In the genomic region with DNA sequence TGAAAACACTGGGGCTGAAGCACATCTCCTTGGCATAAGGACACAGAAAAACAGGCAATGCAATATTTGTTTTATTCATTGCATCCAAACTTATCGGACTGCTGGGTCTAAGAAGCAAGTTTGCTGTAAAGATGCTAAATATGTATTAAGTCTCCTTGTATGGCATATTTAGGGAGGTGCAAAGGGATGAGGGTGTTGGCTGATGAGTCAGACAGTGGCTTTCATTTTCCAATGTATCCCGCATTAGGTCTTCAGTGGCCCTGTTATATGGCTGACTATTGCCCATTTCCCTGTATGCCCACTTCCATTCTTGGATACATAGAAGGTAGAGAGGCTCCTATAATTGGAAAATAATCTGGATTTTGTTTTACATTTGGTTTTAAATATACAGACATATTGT, we compare ENCODE assay signal across 28 cellular contexts.
A peak's percentile ranks its signal among the peaks of the same experiment; 100 is the strongest.
DNase-seq lines count a peak whose midpoint lies in the region; ATAC-seq, FAIRE-seq and TF ChIP-seq lines count a peak whose summit lies in the region.
"Had no signal": no experiment of that assay in that cellular context is flagged by ENCODE, and none has a peak within 500 bp of the region (broad histone marks: within the 10 kb centered on the region; RNA-seq: fewer than 3 reads in every experiment).

No MANE protein-coding gene starts in this region.

- no peaks in the 10 kb centered on the region for H3K79me2 ChIP-seq in keratinocyte (ENCODE audit: control insufficient read depth, insufficient read depth, low read length)

- H3K27me3 ChIP-seq in adipocyte (replicated peaks; ENCODE audit: control insufficient read depth, insufficient read depth, low read length) (no peaks in the 10 kb centered on the region), keratinocyte (ENCODE audit: control insufficient read depth, extremely low read depth, insufficient read depth, low read length) (no peaks in the 10 kb centered on the region)
- H3K27me3 ChIP-seq: BE2C had no signal

- no peak overlapping the region for H3K4me3 ChIP-seq in adipocyte (ENCODE audit: low read length)
- no peak overlapping the region for H3K4me3 ChIP-seq in keratinocyte (ENCODE audit: control insufficient read depth in 2 of 3, extremely low read depth in 1 of 3, insufficient read depth in 2 of 3, low read depth in 1 of 3, low read length in 3 of 3)
- H3K4me3 ChIP-seq: HAP-1, psoas muscle had no signal

- DNase-seq in A172 (ENCODE audit: low spot score) (peak; percentile 48), HFFc6 (no peak), adipocyte (ENCODE audit: low read depth) (peak; percentile 18), keratinocyte (ENCODE audit: low read depth, low spot score) (no peak), Calu3 (no peak)
- no peak for DNase-seq in stimulated activated CD4-positive, alpha-beta T cell treated with anti-CD3 and anti-CD28 coated beads, Interleukin-15, amount 100 ng/mL, for 24 hours
- DNase-seq: activated CD4-positive, alpha-beta T cell treated with anti-CD3 and anti-CD28 coated beads for 4 hours; activated CD8-positive, alpha-beta memory T cell treated with anti-CD3 and anti-CD28 coated beads, Interleukin-2, amount 10 ng/mL, durations not matched to agents 7 days and 5 days; activated naive CD4-positive, alpha-beta T cell treated with anti-CD3 and anti-CD28 coated beads, Interleukin-2, amount 50 U/mL, for 16 hours; BE2C; cerebellar nuclear complex; DMS79 treated with DMSO at 0.1 percent for 48 hours; hippocampal formation; NCI-H1092; NCI-H2029 treated with DMSO at 0.1 percent for 48 hours; NCI-H345; NCI-H82; psoas muscle; stimulated activated CD4-positive, alpha-beta T cell treated with anti-CD3 and anti-CD28 coated beads, Interleukin-4, amount 100 ng/mL, for 1 hour; stimulated activated naive CD4-positive, alpha-beta T cell; T-helper 1 cell had no signal

- H3K4me2 ChIP-seq in keratinocyte (ENCODE audit: control insufficient read depth, extremely low read depth, insufficient read depth, low read depth, low read length): no peak overlapping the region

- H3K27ac Mint-ChIP-seq in HFFc6 (peak overlapping the region; percentile 80), Calu3 (ENCODE audit: unreplicated experiment) (no peak overlapping the region)
- H3K27ac Mint-ChIP-seq: activated CD8-positive, alpha-beta memory T cell treated with anti-CD3 and anti-CD28 coated beads, Interleukin-2, amount 10 ng/mL, durations not matched to agents 7 days and 5 days had no signal

- no peaks in the 10 kb centered on the region for H4K20me1 ChIP-seq in keratinocyte (ENCODE audit: control insufficient read depth, extremely low read depth, insufficient read depth, low read length)

- H3K4me1 ChIP-seq in adipocyte (ENCODE audit: control insufficient read depth, insufficient read depth, low read length): peaks cover 15% of the 10 kb centered on the region
- H3K4me1 ChIP-seq in keratinocyte (ENCODE audit: control insufficient read depth, extremely low read depth, insufficient read depth, low read length): no peaks in the 10 kb centered on the region
- H3K4me1 ChIP-seq: BE2C, HAP-1, psoas muscle had no signal

- ATAC-seq in GM19397 (IDR thresholded peaks at IDR 0.05; ENCODE audit: unreplicated experiment) (no peak), GM21825 (IDR thresholded peaks at IDR 0.05; ENCODE audit: unreplicated experiment) (no peak)
- ATAC-seq: activated CD8-positive, alpha-beta memory T cell treated with anti-CD3 and anti-CD28 coated beads, Interleukin-2, amount 10 ng/mL, durations not matched to agents 7 days and 5 days; psoas muscle had no signal

- no TSS peak for BruUV-seq in Calu3 (replicated peaks; lab: Mats Ljungman, UMichigan)

- intact Hi-C loops in Calu3 (cut with micrococcal nuclease; ENCODE audit: unreplicated experiment): no loop called here

- peak overlapping the region; percentile 56 for H3K4me3 Mint-ChIP-seq in HFFc6
- no peak overlapping the region for H3K4me3 Mint-ChIP-seq in Calu3 (ENCODE audit: low read depth, unreplicated experiment)
- H3K4me3 Mint-ChIP-seq: activated CD8-positive, alpha-beta memory T cell treated with anti-CD3 and anti-CD28 coated beads, Interleukin-2, amount 10 ng/mL, durations not matched to agents 7 days and 5 days; neural crest cell had no signal

- H3K9ac ChIP-seq in adipocyte (ENCODE audit: low read length) (no peak overlapping the region), keratinocyte (ENCODE audit: control insufficient read depth, extremely low read depth, insufficient read depth, low read length) (no peak overlapping the region)

- H3K9me3 ChIP-seq in adipocyte (ENCODE audit: control insufficient read depth, low read length) (no peaks in the 10 kb centered on the region), keratinocyte (ENCODE audit: control insufficient read depth, low read depth, low read length) (no peaks in the 10 kb centered on the region)
- H3K9me3 ChIP-seq: BE2C, HAP-1, psoas muscle had no signal

- dilution Hi-C loops in keratinocyte (cut with MboI; ENCODE audit: extremely low pct_ligation_motif_present, low sequenced_read_pairs): no loop called here

- H3K4me1 Mint-ChIP-seq in HFFc6 (ENCODE audit: low read depth) (peaks cover 76% of the 10 kb centered on the region), Calu3 (ENCODE audit: low read depth, unreplicated experiment) (peaks cover 11% of the 10 kb centered on the region)
- H3K4me1 Mint-ChIP-seq: neural crest cell had no signal

- H2AFZ ChIP-seq in keratinocyte (ENCODE audit: control insufficient read depth, low read length): no peak overlapping the region

- TF ChIP-seq CTCF in HFFc6 (IDR thresholded peaks at IDR 0.05) (no peak), keratinocyte (optimal IDR thresholded peaks at IDR 0.05 in 1 of 3, IDR thresholded peaks at IDR 0.05 in 1 of 3, conservative IDR thresholded peaks at IDR 0.05 in 1 of 3; ENCODE audit: extremely low read depth in 1 of 3, insufficient read depth in 2 of 3, low read length in 3 of 3) (no peak), Calu3 (IDR thresholded peaks at IDR 0.05; ENCODE audit: unreplicated experiment) (no peak)

- no peaks in the 10 kb centered on the region for H3K9me3 Mint-ChIP-seq in HFFc6
- no peaks in the 10 kb centered on the region for H3K9me3 Mint-ChIP-seq in Calu3 (ENCODE audit: low read depth, unreplicated experiment)
- H3K9me3 Mint-ChIP-seq: neural crest cell had no signal

- peak; percentile 41 for FAIRE-seq in keratinocyte (lab: Jason Lieb, UNC)
- FAIRE-seq: A204.1, frontal cortex, GM19239 had no signal

- H3K27me3 Mint-ChIP-seq in HFFc6 (ENCODE audit: insufficient read depth) (no peaks in the 10 kb centered on the region), Calu3 (ENCODE audit: unreplicated experiment) (no peaks in the 10 kb centered on the region)

- no peaks in the 10 kb centered on the region for H3K9me1 ChIP-seq in keratinocyte (ENCODE audit: control insufficient read depth, extremely low read depth, insufficient read depth, low read length)

- H3K36me3 Mint-ChIP-seq in HFFc6 (ENCODE audit: low read depth) (no peaks in the 10 kb centered on the region), Calu3 (ENCODE audit: insufficient read depth, unreplicated experiment) (no peaks in the 10 kb centered on the region)
- H3K36me3 Mint-ChIP-seq: activated CD8-positive, alpha-beta memory T cell treated with anti-CD3 and anti-CD28 coated beads, Interleukin-2, amount 10 ng/mL, durations not matched to agents 7 days and 5 days had no signal

- no peak overlapping the region for H3K27ac ChIP-seq in keratinocyte (ENCODE audit: control insufficient read depth, insufficient read depth, low read length)
- H3K27ac ChIP-seq: psoas muscle had no signal

- H3K36me3 ChIP-seq in adipocyte (ENCODE audit: control insufficient read depth, insufficient read depth, low read length, severe bottlenecking): no peaks in the 10 kb centered on the region
- no peaks in the 10 kb centered on the region for H3K36me3 ChIP-seq in keratinocyte (ENCODE audit: control insufficient read depth in 2 of 2, extremely low read depth in 1 of 2, insufficient read depth in 2 of 2, low read length in 2 of 2)
- H3K36me3 ChIP-seq: BE2C, HAP-1 had no signal

- CTCF ChIA-PET in Calu3 (lab: Charles Lee): no interaction called here

Comparison
In these comparisons a context has a peak if more than half of its experiments do, and no peak if none do; other contexts are left out.
1. DNase-seq: peak in A172 (single experiment) and adipocyte (single experiment); none in HFFc6 (single experiment), keratinocyte (single experiment), stimulated activated CD4-positive, alpha-beta T cell treated with anti-CD3 and anti-CD28 coated beads, Interleukin-15, amount 100 ng/mL, for 24 hours (single experiment) and Calu3 (single experiment).